Comparison of ENCODE assay signal across 12 cellular contexts in genomic region chr2:149290662-149291061, GRCh38. TPM values are rescaled to one million over a fixed set of nuclear protein-coding genes. Genes with fewer than 3 reads are reported as not detected.
"Had no signal": no experiment of that assay in that cellular context is flagged by ENCODE, and none has a peak within 500 bp of the region (broad histone marks: within the 10 kb centered on the region; RNA-seq: fewer than 3 reads in every experiment).

No MANE protein-coding gene starts in this region.

- H3K27me3 ChIP-seq: body of pancreas, esophagus muscularis mucosa, hepatocyte, right lobe of liver, spleen had no signal

- H3K9me3 ChIP-seq: body of pancreas, esophagus muscularis mucosa, psoas muscle, right lobe of liver, spleen had no signal

- H3K4me2 ChIP-seq: hepatocyte had no signal

- H3K36me3 ChIP-seq: esophagus muscularis mucosa, right lobe of liver, spleen had no signal

- H3K27ac ChIP-seq: body of pancreas, esophagus muscularis mucosa, hepatocyte, psoas muscle, right lobe of liver, spleen had no signal

- H3K4me1 ChIP-seq: body of pancreas, esophagus muscularis mucosa, psoas muscle, right lobe of liver, spleen had no signal

- DNase-seq: activated CD4-positive, alpha-beta T cell treated with anti-CD3 and anti-CD28 coated beads for 1 hour; activated CD4-positive, alpha-beta T cell treated with anti-CD3 and anti-CD28 coated beads, Interleukin-2, amount 50 U/mL, for 4 hours; activated naive CD4-positive, alpha-beta T cell treated with anti-CD3 and anti-CD28 coated beads, Interleukin-2, amount 50 U/mL, for 16 hours; body of pancreas; caudate nucleus; psoas muscle; right lobe of liver; spleen; stimulated activated naive CD8-positive, alpha-beta T cell treated with anti-CD3 and anti-CD28 coated beads, Interleukin-15, amount 100 ng/mL, for 72 hours had no signal

- H3K4me3 ChIP-seq: body of pancreas, esophagus muscularis mucosa, hepatocyte, psoas muscle, right lobe of liver, spleen had no signal

- H3K79me2 ChIP-seq: hepatocyte had no signal

- H2AFZ ChIP-seq: hepatocyte had no signal

RNA-seq across cellular contexts. Expression of gene LYPD6, which starts 39.7 kb away (rescaled TPM):
- total RNA-seq: activated T-helper 17 cell treated with anti-CD3 and anti-CD28 coated beads, Interleukin-2, amount 50 U/mL, for 72 hours had no signal
